Comparison of ENCODE assay signal across 1 cellular context in genomic region chr14:35336171-35337073, GRCh38.
TF ChIP-seq lines count a peak whose summit lies in the region.

No MANE protein-coding gene starts in this region.

TF ChIP-seq in WTC11, 78 proteins besides CTCF, POLR2A, EP300 and RAD21 (continued from another document):
- peak; percentile 32; the same call in 1 of the 2 replicates for TF ChIP-seq ZBTB43 (CRISPR knock-in tag; IDR thresholded peaks at IDR 0.05)
- TF ChIP-seq ERG (CRISPR knock-in tag; IDR thresholded peaks at IDR 0.05), result no peak
- TF ChIP-seq ESRRA (CRISPR knock-in tag; IDR thresholded peaks at IDR 0.05; ENCODE audit: borderline replicate concordance), result no peak
- TF ChIP-seq SMAD3 (CRISPR knock-in tag; IDR thresholded peaks at IDR 0.05; ENCODE audit: borderline replicate concordance), result no peak
- no peak for TF ChIP-seq ZNF671 (CRISPR knock-in tag; IDR thresholded peaks at IDR 0.05)
- TF ChIP-seq PRDM15 (CRISPR knock-in tag; IDR thresholded peaks at IDR 0.05), result no peak
- no peak for TF ChIP-seq USF1 (CRISPR knock-in tag; IDR thresholded peaks at IDR 0.05)
- TF ChIP-seq JAZF1 (CRISPR knock-in tag; IDR thresholded peaks at IDR 0.05), result no peak
- peak; percentile 63; the same call in 1 of the 2 replicates for TF ChIP-seq NFE2L1 (CRISPR knock-in tag; IDR thresholded peaks at IDR 0.05)
- no peak for TF ChIP-seq PREB (CRISPR knock-in tag; IDR thresholded peaks at IDR 0.05; ENCODE audit: borderline replicate concordance)
- TF ChIP-seq ATF1 (CRISPR knock-in tag; IDR thresholded peaks at IDR 0.05), result no peak
- TF ChIP-seq IRF1 (CRISPR knock-in tag; IDR thresholded peaks at IDR 0.05), result no peak
- TF ChIP-seq ZNF263 (CRISPR knock-in tag; IDR thresholded peaks at IDR 0.05; ENCODE audit: low read depth), result no peak
- no peak for TF ChIP-seq ETV6 (CRISPR knock-in tag; IDR thresholded peaks at IDR 0.05)
- TF ChIP-seq CDX4 (CRISPR knock-in tag; IDR thresholded peaks at IDR 0.05; ENCODE audit: borderline replicate concordance), result no peak
- no peak for TF ChIP-seq E2F1 (CRISPR knock-in tag; IDR thresholded peaks at IDR 0.05)
- TF ChIP-seq MLX (CRISPR knock-in tag; IDR thresholded peaks at IDR 0.05), result no peak
- TF ChIP-seq CREB1 (CRISPR knock-in tag; IDR thresholded peaks at IDR 0.05), result no peak
- TF ChIP-seq AFF4 (CRISPR knock-in tag; IDR thresholded peaks at IDR 0.05; ENCODE audit: borderline replicate concordance), result no peak
- TF ChIP-seq HMGA2 (CRISPR knock-in tag; IDR thresholded peaks at IDR 0.05), result no peak
- TF ChIP-seq USF2 (CRISPR knock-in tag; IDR thresholded peaks at IDR 0.05), result no peak; the same call in 1 of the 2 replicates
- peak; percentile 52 for TF ChIP-seq FOXK1 (CRISPR knock-in tag; IDR thresholded peaks at IDR 0.05)
- TF ChIP-seq NR1H2 (CRISPR knock-in tag; IDR thresholded peaks at IDR 0.05), result no peak
- TF ChIP-seq ZNF281 (CRISPR knock-in tag; IDR thresholded peaks at IDR 0.05), result no peak
- TF ChIP-seq NFYB (CRISPR knock-in tag; conservative IDR thresholded peaks at IDR 0.05; ENCODE audit: low read depth), result no peak
- no peak for TF ChIP-seq TEAD4 (CRISPR knock-in tag; IDR thresholded peaks at IDR 0.05)
- no peak for TF ChIP-seq ATF6 (CRISPR knock-in tag; IDR thresholded peaks at IDR 0.05)
- TF ChIP-seq FOXJ3 (CRISPR knock-in tag; IDR thresholded peaks at IDR 0.05; ENCODE audit: borderline replicate concordance), result no peak
- 0 out of 2 replicates have a peak, but pooled peaks have one; percentile 51 for TF ChIP-seq MYBL2 (CRISPR knock-in tag; IDR thresholded peaks at IDR 0.05)
- TF ChIP-seq ZMAT4 (CRISPR knock-in tag; IDR thresholded peaks at IDR 0.05), result no peak
- TF ChIP-seq TCF7 (CRISPR knock-in tag; IDR thresholded peaks at IDR 0.05; ENCODE audit: low read depth), result no peak
- no peak for TF ChIP-seq JUN (CRISPR knock-in tag; IDR thresholded peaks at IDR 0.05)
